2 cellular contexts compared by ENCODE assay signal in genomic region chr6:21836292-21836691, GRCh38.
TF ChIP-seq lines count a peak whose summit lies in the region.

No MANE protein-coding gene starts in this region.

TF ChIP-seq in GM23338, 12 proteins besides CTCF, POLR2A, EP300 and RAD21 (continued from another document):
- TF ChIP-seq ZNF462 (CRISPR knock-in tag; IDR thresholded peaks at IDR 0.05) = no peak
- no peak for TF ChIP-seq STAT1 (IDR thresholded peaks at IDR 0.05; ENCODE audit: unreplicated experiment)
- no peak for TF ChIP-seq ZNF114 (CRISPR knock-in tag; IDR thresholded peaks at IDR 0.05)
- TF ChIP-seq POLR2AphosphoS5 (IDR thresholded peaks at IDR 0.05; ENCODE audit: low read depth) = no peak
- TF ChIP-seq EZH2 (IDR thresholded peaks at IDR 0.05; ENCODE audit: low read depth, unreplicated experiment) = no peak
- TF ChIP-seq REST (IDR thresholded peaks at IDR 0.05; ENCODE audit: unreplicated experiment) = no peak
- no peak for TF ChIP-seq EZH2phosphoT487 (IDR thresholded peaks at IDR 0.05; ENCODE audit: unreplicated experiment)
- TF ChIP-seq, protein P1, sequence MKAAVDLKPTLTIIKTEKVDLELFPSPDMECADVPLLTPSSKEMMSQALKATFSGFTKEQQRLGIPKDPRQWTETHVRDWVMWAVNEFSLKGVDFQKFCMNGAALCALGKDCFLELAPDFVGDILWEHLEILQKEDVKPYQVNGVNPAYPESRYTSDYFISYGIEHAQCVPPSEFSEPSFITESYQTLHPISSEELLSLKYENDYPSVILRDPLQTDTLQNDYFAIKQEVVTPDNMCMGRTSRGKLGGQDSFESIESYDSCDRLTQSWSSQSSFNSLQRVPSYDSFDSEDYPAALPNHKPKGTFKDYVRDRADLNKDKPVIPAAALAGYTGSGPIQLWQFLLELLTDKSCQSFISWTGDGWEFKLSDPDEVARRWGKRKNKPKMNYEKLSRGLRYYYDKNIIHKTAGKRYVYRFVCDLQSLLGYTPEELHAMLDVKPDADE (IDR thresholded peaks at IDR 0.05) = no peak

TF ChIP-seq in WTC11, 78 proteins besides CTCF, POLR2A, EP300 and RAD21 (continued from another document):
- TF ChIP-seq, protein P2, sequence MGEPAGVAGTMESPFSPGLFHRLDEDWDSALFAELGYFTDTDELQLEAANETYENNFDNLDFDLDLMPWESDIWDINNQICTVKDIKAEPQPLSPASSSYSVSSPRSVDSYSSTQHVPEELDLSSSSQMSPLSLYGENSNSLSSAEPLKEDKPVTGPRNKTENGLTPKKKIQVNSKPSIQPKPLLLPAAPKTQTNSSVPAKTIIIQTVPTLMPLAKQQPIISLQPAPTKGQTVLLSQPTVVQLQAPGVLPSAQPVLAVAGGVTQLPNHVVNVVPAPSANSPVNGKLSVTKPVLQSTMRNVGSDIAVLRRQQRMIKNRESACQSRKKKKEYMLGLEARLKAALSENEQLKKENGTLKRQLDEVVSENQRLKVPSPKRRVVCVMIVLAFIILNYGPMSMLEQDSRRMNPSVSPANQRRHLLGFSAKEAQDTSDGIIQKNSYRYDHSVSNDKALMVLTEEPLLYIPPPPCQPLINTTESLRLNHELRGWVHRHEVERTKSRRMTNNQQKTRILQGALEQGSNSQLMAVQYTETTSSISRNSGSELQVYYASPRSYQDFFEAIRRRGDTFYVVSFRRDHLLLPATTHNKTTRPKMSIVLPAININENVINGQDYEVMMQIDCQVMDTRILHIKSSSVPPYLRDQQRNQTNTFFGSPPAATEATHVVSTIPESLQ (CRISPR knock-in tag; IDR thresholded peaks at IDR 0.05) = no peak
- TF ChIP-seq ZNF396 (CRISPR knock-in tag; IDR thresholded peaks at IDR 0.05; ENCODE audit: borderline replicate concordance) (no peak), EMX1 (CRISPR knock-in tag; IDR thresholded peaks at IDR 0.05) (no peak), TP53 (CRISPR knock-in tag; IDR thresholded peaks at IDR 0.05) (no peak), ESRRA (CRISPR knock-in tag; IDR thresholded peaks at IDR 0.05; ENCODE audit: borderline replicate concordance) (no peak), ETV6 (CRISPR knock-in tag; IDR thresholded peaks at IDR 0.05) (no peak), NR2C2 (CRISPR knock-in tag; IDR thresholded peaks at IDR 0.05) (no peak), KAT7 (CRISPR knock-in tag; IDR thresholded peaks at IDR 0.05; ENCODE audit: borderline replicate concordance) (no peak), FOXP4 (CRISPR knock-in tag; IDR thresholded peaks at IDR 0.05) (no peak), RORB (CRISPR knock-in tag; IDR thresholded peaks at IDR 0.05) (no peak), CREM (CRISPR knock-in tag; IDR thresholded peaks at IDR 0.05) (no peak), NFYB (CRISPR knock-in tag; conservative IDR thresholded peaks at IDR 0.05; ENCODE audit: low read depth) (no peak), ZMAT4 (CRISPR knock-in tag; IDR thresholded peaks at IDR 0.05) (no peak)
- TF ChIP-seq, protein P3, sequence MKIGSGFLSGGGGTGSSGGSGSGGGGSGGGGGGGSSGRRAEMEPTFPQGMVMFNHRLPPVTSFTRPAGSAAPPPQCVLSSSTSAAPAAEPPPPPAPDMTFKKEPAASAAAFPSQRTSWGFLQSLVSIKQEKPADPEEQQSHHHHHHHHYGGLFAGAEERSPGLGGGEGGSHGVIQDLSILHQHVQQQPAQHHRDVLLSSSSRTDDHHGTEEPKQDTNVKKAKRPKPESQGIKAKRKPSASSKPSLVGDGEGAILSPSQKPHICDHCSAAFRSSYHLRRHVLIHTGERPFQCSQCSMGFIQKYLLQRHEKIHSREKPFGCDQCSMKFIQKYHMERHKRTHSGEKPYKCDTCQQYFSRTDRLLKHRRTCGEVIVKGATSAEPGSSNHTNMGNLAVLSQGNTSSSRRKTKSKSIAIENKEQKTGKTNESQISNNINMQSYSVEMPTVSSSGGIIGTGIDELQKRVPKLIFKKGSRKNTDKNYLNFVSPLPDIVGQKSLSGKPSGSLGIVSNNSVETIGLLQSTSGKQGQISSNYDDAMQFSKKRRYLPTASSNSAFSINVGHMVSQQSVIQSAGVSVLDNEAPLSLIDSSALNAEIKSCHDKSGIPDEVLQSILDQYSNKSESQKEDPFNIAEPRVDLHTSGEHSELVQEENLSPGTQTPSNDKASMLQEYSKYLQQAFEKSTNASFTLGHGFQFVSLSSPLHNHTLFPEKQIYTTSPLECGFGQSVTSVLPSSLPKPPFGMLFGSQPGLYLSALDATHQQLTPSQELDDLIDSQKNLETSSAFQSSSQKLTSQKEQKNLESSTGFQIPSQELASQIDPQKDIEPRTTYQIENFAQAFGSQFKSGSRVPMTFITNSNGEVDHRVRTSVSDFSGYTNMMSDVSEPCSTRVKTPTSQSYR (CRISPR knock-in tag; IDR thresholded peaks at IDR 0.05) = no peak
- TF ChIP-seq, protein P4, sequence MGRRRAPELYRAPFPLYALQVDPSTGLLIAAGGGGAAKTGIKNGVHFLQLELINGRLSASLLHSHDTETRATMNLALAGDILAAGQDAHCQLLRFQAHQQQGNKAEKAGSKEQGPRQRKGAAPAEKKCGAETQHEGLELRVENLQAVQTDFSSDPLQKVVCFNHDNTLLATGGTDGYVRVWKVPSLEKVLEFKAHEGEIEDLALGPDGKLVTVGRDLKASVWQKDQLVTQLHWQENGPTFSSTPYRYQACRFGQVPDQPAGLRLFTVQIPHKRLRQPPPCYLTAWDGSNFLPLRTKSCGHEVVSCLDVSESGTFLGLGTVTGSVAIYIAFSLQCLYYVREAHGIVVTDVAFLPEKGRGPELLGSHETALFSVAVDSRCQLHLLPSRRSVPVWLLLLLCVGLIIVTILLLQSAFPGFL (CRISPR knock-in tag; IDR thresholded peaks at IDR 0.05; ENCODE audit: borderline replicate concordance) = no peak
